ENCODE assay signal across 8 cellular contexts in genomic region chr1:177948336-177948972, GRCh38. TPM values are rescaled to one million over a fixed set of nuclear protein-coding genes. Genes with fewer than 3 reads are reported as not detected.
DNase-seq lines count a peak whose midpoint lies in the region; ATAC-seq and TF ChIP-seq lines count a peak whose summit lies in the region.

No MANE protein-coding gene starts in this region.

- H3K9me3 ChIP-seq in OCI-LY3 (ENCODE audit: insufficient read depth, low read length) (no peaks in the 10 kb centered on the region), liver (ENCODE audit: control insufficient read depth in 4 of 4, low read length in 3 of 4) (no peaks in the 10 kb centered on the region), thyroid gland (no peaks in the 10 kb centered on the region)

- H2AFZ ChIP-seq in KMS-11 (ENCODE audit: low read depth) (peak overlapping the region; percentile 9; the same call in 1 of the 2 replicates), OCI-LY3 (ENCODE audit: low read depth, low read length) (peak overlapping the region; percentile 97)

- no peak overlapping the region for H3K4me3 Mint-ChIP-seq in activated T-cell treated with anti-CD3 and anti-CD28 coated beads, Interleukin-2, amount 50 U/mL, for 4 hours

- H3K4me3 ChIP-seq in KMS-11 (IDR thresholded peaks at IDR 0.05; ENCODE audit: insufficient read depth, low read depth, low read length) (no peak overlapping the region), OCI-LY3 (ENCODE audit: low read length) (peak overlapping the region; percentile 74), choroid plexus epithelial cell (ENCODE audit: low read depth, low read length) (no peak overlapping the region), liver (ENCODE audit: low read depth in 1 of 3, low read length in 3 of 3) (no peak overlapping the region), thyroid gland (replicated peaks in 1 of 3) (no peak overlapping the region)

- H3K27me3 ChIP-seq in KMS-11 (ENCODE audit: insufficient read depth, low read depth) (no peaks in the 10 kb centered on the region), OCI-LY3 (ENCODE audit: low read depth, low read length) (0 out of 2 replicates have a peak, but pooled peaks cover 3% of the 10 kb centered on the region), liver (ENCODE audit: control insufficient read depth in 4 of 4, insufficient read depth in 4 of 4, low read length in 3 of 4) (no peaks in the 10 kb centered on the region), thyroid gland (no peaks in the 10 kb centered on the region)

- intact Hi-C loops in thyroid gland (cut with DNase I) = no loop called here

- no peak for TF ChIP-seq POLR2A in thyroid gland (IDR thresholded peaks at IDR 0.05)

- 35% methylated on average over 8 of the region's 8 CpGs for WGBS in liver
- WGBS in thyroid gland, 2 donors = 17 to 20% methylated on average over 8 of the region's 8 CpGs

- no peak overlapping the region for H3K9ac ChIP-seq in KMS-11
- peak overlapping the region; percentile 54 for H3K9ac ChIP-seq in OCI-LY3 (ENCODE audit: low read length)
- H3K9ac ChIP-seq in liver (ENCODE audit: low read depth in 1 of 2, low read length in 2 of 2) = no peak overlapping the region

- no peaks in the 10 kb centered on the region for H3K36me3 ChIP-seq in KMS-11 (ENCODE audit: insufficient read depth)
- no peaks in the 10 kb centered on the region for H3K36me3 ChIP-seq in OCI-LY3 (replicated peaks; ENCODE audit: low read depth, low read length)
- peaks cover 9 to 61% (median 55%) of the 10 kb centered on the region in 4 donors for H3K36me3 ChIP-seq in liver (ENCODE audit: control insufficient read depth in 4 of 4, insufficient read depth in 3 of 4, low read depth in 1 of 4, low read length in 3 of 4)
- no peaks in the 10 kb centered on the region for H3K36me3 ChIP-seq in thyroid gland

- H3K4me2 ChIP-seq in KMS-11 (no peak overlapping the region), OCI-LY3 (ENCODE audit: low read length) (peak overlapping the region; percentile 81)

- no peaks in the 10 kb centered on the region for H3K79me2 ChIP-seq in KMS-11 (ENCODE audit: insufficient read depth, low read depth)
- H3K79me2 ChIP-seq in OCI-LY3 (ENCODE audit: low read length) = no peaks in the 10 kb centered on the region

- TF ChIP-seq RAD21 in liver (IDR thresholded peaks at IDR 0.05) = peak; percentile 83 to 89

- no peaks in the 10 kb centered on the region for H3K27me3 Mint-ChIP-seq in activated T-cell treated with anti-CD3 and anti-CD28 coated beads, Interleukin-2, amount 50 U/mL, for 4 hours (ENCODE audit: low read depth)

- no peaks in the 10 kb centered on the region for H3K4me1 Mint-ChIP-seq in activated T-cell treated with anti-CD3 and anti-CD28 coated beads, Interleukin-2, amount 50 U/mL, for 4 hours (ENCODE audit: low read depth)

- peak; percentile 98 for TF ChIP-seq CTCF in KMS-11 (conservative IDR thresholded peaks at IDR 0.05; ENCODE audit: low read depth, low read length)
- peak; percentile 96 for TF ChIP-seq CTCF in OCI-LY3 (IDR thresholded peaks at IDR 0.05; ENCODE audit: low read depth, low read length)
- peak; percentile 98 for TF ChIP-seq CTCF in choroid plexus epithelial cell (conservative IDR thresholded peaks at IDR 0.05; ENCODE audit: low read depth, low read length)
- peak; percentile 89 for TF ChIP-seq CTCF in liver (IDR thresholded peaks at IDR 0.05; ENCODE audit: low read depth, low read length, missing input control)
- TF ChIP-seq CTCF in thyroid gland (IDR thresholded peaks at IDR 0.05) = peak; percentile 77 to 89 (median 82)

- H3K27ac ChIP-seq in KMS-11 = no peak overlapping the region
- H3K27ac ChIP-seq in OCI-LY3 (ENCODE audit: low read length) = no peak overlapping the region
- no peak overlapping the region for H3K27ac ChIP-seq in liver (ENCODE audit: low read depth in 1 of 2, low read length in 2 of 2)
- no peak overlapping the region for H3K27ac ChIP-seq in thyroid gland

- DNase-seq in activated T-cell treated with anti-CD3 and anti-CD28 coated beads, Interleukin-2, amount 50 U/mL, for 48 hours = peak; percentile 36 to 44
- DNase-seq in activated T-cell treated with anti-CD3 and anti-CD28 coated beads, Interleukin-2, amount 50 U/mL, for 4 hours = no peak
- DNase-seq in choroid plexus epithelial cell (ENCODE audit: low read depth) (peak; percentile 83), thyroid gland (peak; percentile 53 to 64)

- no peaks in the 10 kb centered on the region for H3K4me1 ChIP-seq in KMS-11 (ENCODE audit: low read depth, poor library complexity, severe bottlenecking)
- peaks cover 17% of the 10 kb centered on the region for H3K4me1 ChIP-seq in OCI-LY3 (ENCODE audit: low read length)
- peaks cover 0 to 7% (median 0%) of the 10 kb centered on the region in 4 donors for H3K4me1 ChIP-seq in liver (ENCODE audit: control insufficient read depth in 4 of 4, insufficient read depth in 4 of 4, low read length in 3 of 4)
- no peaks in the 10 kb centered on the region for H3K4me1 ChIP-seq in thyroid gland

- no peaks in the 10 kb centered on the region for H3K36me3 Mint-ChIP-seq in activated T-cell treated with anti-CD3 and anti-CD28 coated beads, Interleukin-2, amount 50 U/mL, for 4 hours (ENCODE audit: insufficient read depth)

- no peak for ATAC-seq in activated T-cell treated with anti-CD3 and anti-CD28 coated beads, Interleukin-2, amount 50 U/mL, for 4 hours
- ATAC-seq in GM21786 (IDR thresholded peaks at IDR 0.05; ENCODE audit: unreplicated experiment) = peak; percentile 82

- H4K20me1 ChIP-seq in KMS-11 (ENCODE audit: insufficient read depth) = no peaks in the 10 kb centered on the region
- H4K20me1 ChIP-seq in OCI-LY3 (ENCODE audit: insufficient read depth, low read length) = no peaks in the 10 kb centered on the region

- H3K9me3 Mint-ChIP-seq in activated T-cell treated with anti-CD3 and anti-CD28 coated beads, Interleukin-2, amount 50 U/mL, for 4 hours = no peaks in the 10 kb centered on the region

TF ChIP-seq in liver, 16 proteins besides CTCF, POLR2A, EP300 and RAD21:
- TF ChIP-seq HNF4A (conservative IDR thresholded peaks at IDR 0.05) (peak in 1 of 2 donors; percentile 18), REST (IDR thresholded peaks at IDR 0.05) (no peak)
TF ChIP-seq in liver: peak in this region for 1.

RNA-seq across cellular contexts. Expression of gene SEC16B, which starts 21.4 kb away (rescaled TPM):
- total RNA-seq in activated T-cell treated with anti-CD3 and anti-CD28 coated beads, Interleukin-2, amount 50 U/mL, for 4 hours = not detected
- total RNA-seq in liver (10 to 100 TPM; 15.2 to 56.8 TPM), thyroid gland (10 to 100 TPM in 1 of 4 donors, 1 to 10 TPM in 3; 3.8 to 12.8 (median 6.2) TPM)
- polyA plus RNA-seq in liver = 10 to 100 TPM; 10.9 to 43.6 TPM

Comparison
In these comparisons a context has a peak if more than half of its experiments do, and no peak if none do; other contexts are left out.
1. RNA of gene SEC16B, which starts 21.4 kb away (total RNA-seq): 15.2 to 56.8 TPM in liver and 3.8 to 12.8 TPM in thyroid gland; not detected in activated T-cell treated with anti-CD3 and anti-CD28 coated beads, Interleukin-2, amount 50 U/mL, for 4 hours; every median in the first group is over 4 times any median in the second.
2. Peak in every context shown above with its lines, with median percentiles within 50 percentile points of each other: CTCF ChIP-seq.